Comparison of ENCODE assay signal across 21 cellular contexts in genomic region chr18:25370391-25370790, GRCh38. TPM values are rescaled to one million over a fixed set of nuclear protein-coding genes. Genes with fewer than 3 reads are reported as not detected.
DNase-seq lines count a peak whose midpoint lies in the region; ATAC-seq, FAIRE-seq and TF ChIP-seq lines count a peak whose summit lies in the region.
"Had no signal": no experiment of that assay in that cellular context is flagged by ENCODE, and none has a peak within 500 bp of the region (broad histone marks: within the 10 kb centered on the region; RNA-seq: fewer than 3 reads in every experiment).

No MANE protein-coding gene starts in this region.

- DNase-seq in dermis blood vessel endothelial cell (peak; percentile 48), endothelial cell of umbilical vein (ENCODE audit: low read depth, low spot score) (peak; percentile 84), nephron progenitor cell (no peak), retina (peak; percentile 24), NCI-H146 (lab: John Stamatoyannopoulos, UW) (no peak), occipital lobe (lab: John Stamatoyannopoulos, UW) (no peak)
- DNase-seq in activated CD4-positive, alpha-beta T cell treated with anti-CD3 and anti-CD28 coated beads, Interleukin-2, amount 50 U/mL, for 4 hours: no peak
- DNase-seq: C1 segment of cervical spinal cord; Calu3; CD4-positive, alpha-beta memory T cell; COR-L47; DMS53; DND-41; H9 had no signal

- peaks cover 9% of the 10 kb centered on the region for H3K9me3 Mint-ChIP-seq in nephron progenitor cell

- no peaks in the 10 kb centered on the region for H3K79me2 ChIP-seq in endothelial cell of umbilical vein (ENCODE audit: control insufficient read depth, insufficient read depth, low read length)

- POLR2A ChIA-PET in endothelial cell of umbilical vein (lab: Charles Lee): interaction anchor here (1.0 kb wide), 1 partner anchor 15 kb away, joined by 3 read pairs; no protein-coding TSS in a partner anchor

- peak overlapping the region; percentile 14 for H3K27ac Mint-ChIP-seq in nephron progenitor cell
- H3K27ac Mint-ChIP-seq: CD4-positive, alpha-beta memory T cell; GM23338; H9 had no signal

- CTCF ChIA-PET in endothelial cell of umbilical vein (lab: Charles Lee): interaction anchor here (1.3 kb wide), 2 partner anchors 18 to 246 kb away, joined by 3 to 9 read pairs; partner anchors contain the start of gene ZNF521

- H3K9me3 ChIP-seq in endothelial cell of umbilical vein (replicated peaks; ENCODE audit: control insufficient read depth, insufficient read depth, low read length): no peaks in the 10 kb centered on the region

- intact Hi-C loops in endothelial cell of umbilical vein (cut with micrococcal nuclease): no loop called here

- no peak overlapping the region for H3K9ac ChIP-seq in endothelial cell of umbilical vein (replicated peaks; ENCODE audit: extremely low read depth, insufficient read depth, low read length)

- H3K36me3 Mint-ChIP-seq in nephron progenitor cell (ENCODE audit: low read depth): peaks cover 9% of the 10 kb centered on the region
- H3K36me3 Mint-ChIP-seq: CD4-positive, alpha-beta memory T cell had no signal

- TF ChIP-seq CTCF in endothelial cell of umbilical vein (IDR thresholded peaks at IDR 0.05; ENCODE audit: extremely low read depth in 1 of 2, insufficient read depth in 1 of 2, low read depth in 1 of 2, low read length in 2 of 2) (no peak), nephron progenitor cell (IDR thresholded peaks at IDR 0.05) (no peak)

- no peak for TF ChIP-seq POLR2A in endothelial cell of umbilical vein (IDR thresholded peaks at IDR 0.05; ENCODE audit: low read depth, low read length)

- BruUV-seq in endothelial cell of umbilical vein (replicated peaks; lab: Mats Ljungman, UMichigan): no TSS peak

- peak overlapping the region; percentile 50 for H3K4me3 Mint-ChIP-seq in nephron progenitor cell
- H3K4me3 Mint-ChIP-seq: CD4-positive, alpha-beta memory T cell; GM23338; H9 had no signal

- FAIRE-seq in endothelial cell of umbilical vein (lab: Jason Lieb, UNC): peak; percentile 71
- FAIRE-seq: GM12892, GM19239 had no signal

- H3K27me3 Mint-ChIP-seq in nephron progenitor cell (ENCODE audit: low read depth, poor library complexity): peaks cover 4% of the 10 kb centered on the region
- H3K27me3 Mint-ChIP-seq: CD4-positive, alpha-beta memory T cell had no signal

- H3K4me2 ChIP-seq in endothelial cell of umbilical vein (ENCODE audit: insufficient read depth, low read length): peak overlapping the region; percentile 40
- H3K4me2 ChIP-seq: GM23338 had no signal

- no peak for ATAC-seq in GM21526 (IDR thresholded peaks at IDR 0.05; ENCODE audit: low FRiP score, unreplicated experiment)
- ATAC-seq: GM23338, HCT116 had no signal

- dilution Hi-C loops in endothelial cell of umbilical vein (cut with MboI; ENCODE audit: extremely low pct_ligation_motif_present, low sequenced_read_pairs): no loop called here

- H3K27me3 ChIP-seq in endothelial cell of umbilical vein (ENCODE audit: control insufficient read depth in 2 of 2, insufficient read depth in 2 of 2, low read length in 2 of 2): no peaks in the 10 kb centered on the region

- peaks cover 43% of the 10 kb centered on the region for H3K4me1 Mint-ChIP-seq in nephron progenitor cell
- H3K4me1 Mint-ChIP-seq: CD4-positive, alpha-beta memory T cell; GM23338; H9 had no signal

- no peak overlapping the region for H3K27ac ChIP-seq in endothelial cell of umbilical vein (ENCODE audit: insufficient read depth, low read depth, low read length)

- no peaks in the 10 kb centered on the region for H4K20me1 ChIP-seq in endothelial cell of umbilical vein (replicated peaks; ENCODE audit: control insufficient read depth, extremely low read depth, insufficient read depth, low read length)

- no peak overlapping the region for H3K4me3 ChIP-seq in endothelial cell of umbilical vein (replicated peaks in 1 of 3; ENCODE audit: insufficient read depth in 1 of 3, low read depth in 1 of 3, low read length in 3 of 3)
- H3K4me3 ChIP-seq: GM23338 had no signal

- no peaks in the 10 kb centered on the region for H3K9me1 ChIP-seq in endothelial cell of umbilical vein (replicated peaks; ENCODE audit: control insufficient read depth, extremely low read depth, insufficient read depth, low read length)

- no peak overlapping the region for H2AFZ ChIP-seq in endothelial cell of umbilical vein (ENCODE audit: low read depth, low read length)
- H2AFZ ChIP-seq: GM23338 had no signal

- H3K4me1 ChIP-seq in endothelial cell of umbilical vein (ENCODE audit: control insufficient read depth, extremely low read depth, insufficient read depth, low read length): peaks cover 6% of the 10 kb centered on the region

- H3K36me3 ChIP-seq in endothelial cell of umbilical vein (ENCODE audit: control insufficient read depth in 2 of 2, extremely low read depth in 1 of 2, insufficient read depth in 2 of 2, low read length in 2 of 2): no peaks in the 10 kb centered on the region

TF ChIP-seq in endothelial cell of umbilical vein, 7 proteins besides CTCF, POLR2A, EP300 and RAD21:
- no peak for TF ChIP-seq FOS (IDR thresholded peaks at IDR 0.05; ENCODE audit: borderline replicate concordance, insufficient read depth, low read length)
TF ChIP-seq in endothelial cell of umbilical vein: peak in this region for 0.

RNA-seq across cellular contexts. Expression of gene ZNF521, which starts 18.4 kb away (rescaled TPM):
- 173 and 188 TPM in 2 replicates for total RNA-seq in dermis blood vessel endothelial cell
- total RNA-seq in endothelial cell of umbilical vein: 166 and 168 TPM in 2 replicates
- 90.8 and 111 TPM in 2 replicates for polyA plus RNA-seq in endothelial cell of umbilical vein
- polyA plus RNA-seq in endothelial cell of umbilical vein (2011; cell fraction: cytosol; rRNA removed): 149 and 168 TPM in 2 replicates
- 253 and 280 TPM in 2 replicates for polyA plus RNA-seq in endothelial cell of umbilical vein (2011; cell fraction: nucleus; rRNA removed)
- 50.5 and 58.7 TPM in 2 replicates for polyA plus RNA-seq in endothelial cell of umbilical vein (2012)
- polyA minus RNA-seq in endothelial cell of umbilical vein: 494 and 502 TPM in 2 replicates
- not detected for polyA minus RNA-seq in endothelial cell of umbilical vein (2011; cell fraction: cytosol; rRNA and poly(A)+ RNA removed)
- 1,104 and 1,171 TPM in 2 replicates for polyA minus RNA-seq in endothelial cell of umbilical vein (2011; cell fraction: nucleus; rRNA and poly(A)+ RNA removed)
- total RNA-seq in occipital lobe: 8.4 TPM
- total RNA-seq: A172; A673; Calu3; CD4-positive, alpha-beta memory T cell had no signal
- polyA plus RNA-seq: CD4-positive, alpha-beta memory T cell had no signal

Comparison
In these comparisons a context has a peak if more than half of its experiments do, and no peak if none do; other contexts are left out.
1. DNase-seq: peak in dermis blood vessel endothelial cell (single experiment), endothelial cell of umbilical vein (single experiment) and retina (single experiment); none in nephron progenitor cell (single experiment), NCI-H146 (single experiment), occipital lobe (single experiment) and activated CD4-positive, alpha-beta T cell treated with anti-CD3 and anti-CD28 coated beads, Interleukin-2, amount 50 U/mL, for 4 hours (0 of 2).
2. RNA of gene ZNF521, which starts 18.4 kb away (total RNA-seq): 173 to 188 TPM in dermis blood vessel endothelial cell and 166 to 168 TPM in endothelial cell of umbilical vein; 8.4 TPM in occipital lobe (single experiment); every median in the first group is over 10 times any median in the second.